Comparison of ENCODE assay signal across 1 cellular context in genomic region chr2:230447036-230447435, GRCh38.
TF ChIP-seq lines count a peak whose summit lies in the region.

No MANE protein-coding gene starts in this region.

TF ChIP-seq in WTC11, 78 proteins besides CTCF, POLR2A, EP300 and RAD21 (continued from another document):
- no peak for TF ChIP-seq IRF1 (CRISPR knock-in tag; IDR thresholded peaks at IDR 0.05)
- TF ChIP-seq, protein P1, sequence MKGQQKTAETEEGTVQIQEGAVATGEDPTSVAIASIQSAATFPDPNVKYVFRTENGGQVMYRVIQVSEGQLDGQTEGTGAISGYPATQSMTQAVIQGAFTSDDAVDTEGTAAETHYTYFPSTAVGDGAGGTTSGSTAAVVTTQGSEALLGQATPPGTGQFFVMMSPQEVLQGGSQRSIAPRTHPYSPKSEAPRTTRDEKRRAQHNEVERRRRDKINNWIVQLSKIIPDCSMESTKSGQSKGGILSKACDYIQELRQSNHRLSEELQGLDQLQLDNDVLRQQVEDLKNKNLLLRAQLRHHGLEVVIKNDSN (CRISPR knock-in tag; IDR thresholded peaks at IDR 0.05): no peak
